Comparison of ENCODE assay signal across 8 cellular contexts in the genomic region with DNA sequence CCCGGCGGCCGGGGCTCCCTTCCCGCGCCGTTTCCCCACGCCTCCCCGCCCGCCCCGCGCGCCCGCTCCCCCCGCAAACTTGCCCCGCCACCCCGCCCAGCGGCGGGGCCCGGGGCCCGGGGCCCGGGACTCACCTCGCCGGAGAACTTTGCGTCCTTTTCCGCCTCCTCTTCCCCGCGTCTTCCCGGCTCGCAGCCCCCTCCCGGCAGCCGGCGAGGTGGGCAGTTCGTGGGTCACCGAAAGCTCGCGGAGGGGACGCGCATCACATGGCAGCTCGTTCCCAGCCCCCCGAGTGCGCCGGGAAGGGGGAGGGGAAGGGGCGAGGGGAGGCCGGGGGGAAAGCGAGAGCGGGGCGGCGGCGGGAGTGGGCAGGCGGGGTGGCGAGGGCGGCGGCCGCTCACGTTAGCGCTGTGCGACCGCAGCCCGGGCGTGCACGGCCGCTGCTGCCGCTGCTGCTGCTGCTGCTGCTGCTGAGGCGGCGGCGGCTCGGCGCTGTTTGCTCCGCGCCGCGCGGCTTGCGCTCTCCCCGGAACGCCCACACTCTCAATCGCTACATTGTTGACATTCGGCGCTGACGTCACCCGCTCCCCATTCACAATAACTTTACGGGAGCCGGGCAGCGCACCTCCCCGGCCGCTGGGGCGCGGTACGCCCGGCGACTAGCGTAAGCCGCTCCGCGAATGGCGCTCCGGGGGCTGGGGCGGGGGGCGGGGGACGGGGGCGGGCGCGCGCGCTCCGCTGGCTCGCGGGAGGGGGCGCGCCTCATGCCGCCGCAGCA. TPM values are rescaled to one million over a fixed set of nuclear protein-coding genes. Genes with fewer than 3 reads are reported as not detected.
A peak's percentile ranks its signal among the peaks of the same experiment; 100 is the strongest.
DNase-seq lines count a peak whose midpoint lies in the region; ATAC-seq, FAIRE-seq and TF ChIP-seq lines count a peak whose summit lies in the region.

A gene (minus strand): TSS at position 498 of the 778 bp plus-strand sequence. CDS start 287,999 bp downstream, outside the sequence.

- peaks cover 11% of the 10 kb centered on the region for H3K27me3 Mint-ChIP-seq in T-helper 17 cell

- peak within 1 kb of the TSS; percentile 93 for H3K4me3 Mint-ChIP-seq in T-helper 17 cell

- H3K4me1 Mint-ChIP-seq in T-helper 17 cell, result peaks cover 20% of the 10 kb centered on the region

- H3K36me3 Mint-ChIP-seq in T-helper 17 cell (ENCODE audit: low read depth), result no peaks in the 10 kb centered on the region

- peak; percentile 66 for FAIRE-seq in urothelium cell line (lab: Jason Lieb, UNC)

- ATAC-seq in HG02642 (IDR thresholded peaks at IDR 0.05; ENCODE audit: poor library complexity, unreplicated experiment) (peak; percentile 69), T-helper 17 cell (peak; percentile 81)

- peak within 1 kb of the TSS; percentile 88 for H3K27ac ChIP-seq in angular gyrus (ENCODE audit: low read depth, low read length)

- TF ChIP-seq CTCF in GM10248 (IDR thresholded peaks at IDR 0.05; ENCODE audit: control extremely low read depth, extremely low read depth, low read depth, missing control alignments), result no peak

- no peaks in the 10 kb centered on the region for H3K9me3 ChIP-seq in T-helper 17 cell (ENCODE audit: control insufficient read depth, low read length, poor library complexity, severe bottlenecking)

- CTCF ChIA-PET in GM10248 (lab: Yijun Ruan, JAX), result interaction anchor here (1.0 kb wide), 1 partner anchor 194 kb away, joined by 3 read pairs; no protein-coding TSS in a partner anchor

- POLR2A ChIA-PET in GM10248 (lab: Yijun Ruan, JAX), result no interaction called here

- DNase-seq in GM10248 (ENCODE audit: extremely low spot score), result peak; percentile 75
- peak; percentile 77 for DNase-seq in NCI-H128 (lab: John Stamatoyannopoulos, UW; ENCODE audit: unreplicated experiment)
- DNase-seq in T-helper 17 cell, result peak; percentile 72 to 89 (median 81)
- peak; percentile 43 for DNase-seq in hepatic stellate cell (ENCODE audit: low spot score)
- DNase-seq in putamen (ENCODE audit: low spot score), result peak; percentile 89
- peak; percentile 70 for DNase-seq in urothelium cell line (ENCODE audit: low spot score)

- peak within 1 kb of the TSS; percentile 89 for H3K27ac Mint-ChIP-seq in T-helper 17 cell

RNA-seq across cellular contexts. Expression of the gene that starts here (rescaled TPM):
- total RNA-seq in T-helper 17 cell, result 10 to 100 TPM; 53.7 to 69.9 TPM

Comparison
In these comparisons a context has a peak if more than half of its experiments do, and no peak if none do; other contexts are left out.
1. Peak in every context shown above with its lines: DNase-seq, ATAC-seq and H3K27ac ChIP-seq.